ENCODE assay signal across 8 cellular contexts in the genomic region with DNA sequence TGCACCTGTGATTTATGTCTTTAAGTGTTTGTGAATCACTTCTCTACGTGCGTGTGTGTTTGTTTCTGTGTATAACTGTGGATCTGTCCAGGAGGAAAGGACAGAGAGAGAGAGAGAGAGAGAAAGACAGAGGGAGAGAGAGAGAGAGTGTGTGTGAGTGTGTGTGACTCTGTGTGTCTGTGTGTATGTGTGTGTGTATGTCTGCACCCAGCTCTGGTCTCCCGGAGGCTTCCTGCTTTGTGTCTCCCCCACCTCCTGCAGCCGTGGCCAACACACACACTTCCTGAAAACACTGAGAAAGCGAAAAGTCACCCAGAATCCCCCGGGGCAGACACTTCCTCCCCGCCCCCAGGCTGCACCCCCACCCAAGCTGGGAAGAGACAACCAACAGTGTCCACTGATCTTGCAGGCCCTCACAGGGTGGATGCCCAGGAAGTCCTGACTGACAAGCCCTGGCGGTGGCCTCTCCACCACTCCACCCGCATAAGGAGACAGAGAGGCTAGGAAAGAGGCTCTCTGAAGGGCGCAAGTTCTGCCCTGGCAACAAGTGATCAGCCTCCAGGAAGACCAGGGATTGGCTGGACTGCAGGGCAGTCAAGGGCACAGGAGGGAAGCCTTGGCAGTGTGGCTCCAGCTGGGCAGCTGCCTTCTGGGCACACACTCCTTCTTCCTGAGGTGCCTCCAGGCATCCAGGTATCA. TPM values are rescaled to one million over a fixed set of nuclear protein-coding genes. Genes with fewer than 3 reads are reported as not detected.
DNase-seq lines count a peak whose midpoint lies in the region; ATAC-seq, FAIRE-seq and TF ChIP-seq lines count a peak whose summit lies in the region.

No MANE protein-coding gene starts in this region.

- H2BK15ac ChIP-seq in H1 (ENCODE audit: low read length) = no peak overlapping the region

- CTCF ChIA-PET in H1 (lab: Charles Lee; ENCODE audit: partially characterized antibody) = interaction anchor here (0.8 to 7.5 kb wide), 8 partner anchors 39 to 132 kb away, joined by 3 to 105 read pairs (median 4); a partner anchor contains a TSS

- no peak overlapping the region for H3K14ac ChIP-seq in H1 (ENCODE audit: insufficient read length)

- no peak for TF ChIP-seq RAD21 in H1 (IDR thresholded peaks at IDR 0.05 in 1 of 2, conservative IDR thresholded peaks at IDR 0.05 in 1 of 2; ENCODE audit: low read depth in 2 of 2, low read length in 2 of 2)

- H3K9me3 ChIP-seq in H1 (ENCODE audit: insufficient read depth in 2 of 2, low read depth in 1 of 2, low read length in 1 of 2) = no peaks in the 10 kb centered on the region
- no peaks in the 10 kb centered on the region for H3K9me3 ChIP-seq in mononuclear cell (ENCODE audit: low read depth, low read length)

- no peak for FAIRE-seq in H1 (lab: Jason Lieb, UNC)

- no peak overlapping the region for H2BK120ac ChIP-seq in H1 (replicated peaks; ENCODE audit: low read depth, low read length)

- no peak overlapping the region for H2AK5ac ChIP-seq in H1 (ENCODE audit: low read depth, low read length)

- H2BK20ac ChIP-seq in H1 (ENCODE audit: low read length) = no peak overlapping the region

- 0 out of 2 replicates have a peak overlapping the region, but pooled peaks have one; percentile 66 for H3K27ac ChIP-seq in H1 (ENCODE audit: low read depth, low read length)

- H3K4me2 ChIP-seq in H1 (ENCODE audit: insufficient read depth in 1 of 2, low read depth in 2 of 2, low read length in 2 of 2) = no peak overlapping the region

- H3K79me1 ChIP-seq in H1 (ENCODE audit: low read depth, low read length) = peaks cover 19% of the 10 kb centered on the region; the same call in 1 of the 2 replicates

- no peak for TF ChIP-seq POLR2A in H1 (IDR thresholded peaks at IDR 0.05; ENCODE audit: control extremely low read depth in 1 of 2, low read depth in 2 of 2, low read length in 2 of 2)

- TF ChIP-seq CTCF in H1 (IDR thresholded peaks at IDR 0.05; ENCODE audit: control extremely low read depth in 1 of 3, insufficient read depth in 1 of 3, low read depth in 1 of 3, low read length in 3 of 3) = no peak

- H3K18ac ChIP-seq in H1 (ENCODE audit: extremely low read depth, low read length) = no peak overlapping the region

- H4K8ac ChIP-seq in H1 (ENCODE audit: extremely low read depth, insufficient read depth, low read length) = no peak overlapping the region

- no peak overlapping the region for H3K4ac ChIP-seq in H1 (replicated peaks; ENCODE audit: insufficient read length, low read depth, low read length)

- peaks cover 0 to 9% (median 5%) of the 10 kb centered on the region in 4 experiments; a peak in 3 of 7 replicates for H3K4me1 ChIP-seq in H1 (replicated peaks in 1 of 4; ENCODE audit: control insufficient read depth in 3 of 4, insufficient read depth in 4 of 4, low read length in 3 of 4)
- H3K4me1 ChIP-seq in mononuclear cell (ENCODE audit: insufficient read depth, low read length) = peaks cover 90% of the 10 kb centered on the region

- H2BK5ac ChIP-seq in H1 (ENCODE audit: low read depth, low read length) = peak overlapping the region; percentile 90; the same call in 1 of the 2 replicates

- H3K79me2 ChIP-seq in H1 (ENCODE audit: control insufficient read depth in 1 of 2, insufficient read depth in 2 of 2, low read length in 2 of 2) = peaks cover 0 to 40% of the 10 kb centered on the region in 2 experiments; a peak in 2 of 4 replicates

- H3K27me3 ChIP-seq in H1 (replicated peaks in 1 of 4; ENCODE audit: control insufficient read depth in 3 of 4, extremely low read depth in 1 of 4, insufficient read depth in 3 of 4, low read length in 3 of 4) = no peaks in the 10 kb centered on the region
- no peaks in the 10 kb centered on the region for H3K27me3 ChIP-seq in mononuclear cell (ENCODE audit: insufficient read depth, low read length)

- no peak overlapping the region for H3K23ac ChIP-seq in H1 (ENCODE audit: insufficient read length)

- no peaks in the 10 kb centered on the region for H3K23me2 ChIP-seq in H1 (ENCODE audit: low read depth, low read length)

- DNase-seq in CMK (ENCODE audit: low read depth) (peak; percentile 94), HK-2 (ENCODE audit: unreplicated experiment) (peak; percentile 66), NOMO-1 treated with DMSO at 0.1 percent for 48 hours (lab: John Stamatoyannopoulos, UW; ENCODE audit: unreplicated experiment) (peak; percentile 93), H1 (ENCODE audit: low read depth in 1 of 2, low spot score in 2 of 2) (peak in 1 of 2 experiments; percentile 86)
- DNase-seq in activated CD8-positive, alpha-beta memory T cell treated with anti-CD3 and anti-CD28 coated beads for 48 hours (ENCODE audit: low read depth in 2 of 3, low spot score in 2 of 3) = peak; percentile 62 to 71 (median 63)
- peak; percentile 66 to 71 for DNase-seq in stimulated activated CD8-positive, alpha-beta memory T cell treated with anti-CD3 and anti-CD28 coated beads, Interleukin-15, amount 100 ng/mL, for 48 hours (ENCODE audit: low read depth in 2 of 2)

- WGBS in H1 (ENCODE audit: extremely low coverage in 1 of 2, insufficient coverage in 1 of 2, insufficient read length in 1 of 2, insufficient replicate concordance in 2 of 2, low coverage in 1 of 2, low lambda C conversion rate in 2 of 2, missing lambda C conversion rate in 1 of 2), 2 experiments = 86% methylated on average over 10 of the region's 10 CpGs; no CpG with 5 or more reads in 1 of the 2 experiments

- POLR2A ChIA-PET in H1 (lab: Charles Lee; ENCODE audit: partially characterized antibody) = interaction anchor here (0.7 to 1.5 kb wide), 2 partner anchors 11 to 16 kb away, joined by 3 read pairs; no protein-coding TSS in a partner anchor

- peaks cover 0 to 9% (median 0%) of the 10 kb centered on the region in 4 experiments; a peak in 4 of 8 replicates for H3K36me3 ChIP-seq in H1 (ENCODE audit: control insufficient read depth in 2 of 4, insufficient read depth in 4 of 4, low read length in 3 of 4)

- TF ChIP-seq EP300 in H1 (IDR thresholded peaks at IDR 0.05; ENCODE audit: borderline replicate concordance in 1 of 2, low read depth in 2 of 2, low read length in 2 of 2) = no peak

- ATAC-seq in GM19455 (IDR thresholded peaks at IDR 0.05; ENCODE audit: unreplicated experiment) = peak; percentile 79

- no peak overlapping the region for H4K91ac ChIP-seq in H1 (replicated peaks; ENCODE audit: insufficient read length, low read length)

- H2BK12ac ChIP-seq in H1 (ENCODE audit: low read depth, low read length) = 0 out of 2 replicates have a peak overlapping the region, but pooled peaks have one; percentile 60

- H3K9ac ChIP-seq in H1 (replicated peaks in 1 of 4; ENCODE audit: extremely low read depth in 1 of 4, low read depth in 3 of 4, low read length in 3 of 4) = no peak overlapping the region; a peak in 1 of 7 replicates

- no peak overlapping the region for H4K5ac ChIP-seq in H1 (ENCODE audit: insufficient read length, low read depth, low read length)

- peaks cover 6 to 25% of the 10 kb centered on the region in 2 experiments for H4K20me1 ChIP-seq in H1 (replicated peaks in 1 of 2; ENCODE audit: control insufficient read depth in 1 of 2, insufficient read depth in 2 of 2, low read length in 2 of 2)

- H3K4me3 ChIP-seq in H1 (ENCODE audit: extremely low read depth in 1 of 4, insufficient read depth in 2 of 4, low read depth in 3 of 4, low read length in 4 of 4) (no peak overlapping the region), mononuclear cell (ENCODE audit: low read length) (peak overlapping the region; percentile 56)

- no peak overlapping the region for H2AFZ ChIP-seq in H1 (ENCODE audit: low read length)

- no peak overlapping the region for H3K56ac ChIP-seq in H1 (replicated peaks; ENCODE audit: insufficient read length, low read depth, low read length)

TF ChIP-seq in H1, 55 proteins besides CTCF, POLR2A, EP300 and RAD21 (continues in another document):
- TF ChIP-seq RXRA (IDR thresholded peaks at IDR 0.05; ENCODE audit: insufficient read depth, low read depth, low read length) = no peak
- TF ChIP-seq, protein P1, sequence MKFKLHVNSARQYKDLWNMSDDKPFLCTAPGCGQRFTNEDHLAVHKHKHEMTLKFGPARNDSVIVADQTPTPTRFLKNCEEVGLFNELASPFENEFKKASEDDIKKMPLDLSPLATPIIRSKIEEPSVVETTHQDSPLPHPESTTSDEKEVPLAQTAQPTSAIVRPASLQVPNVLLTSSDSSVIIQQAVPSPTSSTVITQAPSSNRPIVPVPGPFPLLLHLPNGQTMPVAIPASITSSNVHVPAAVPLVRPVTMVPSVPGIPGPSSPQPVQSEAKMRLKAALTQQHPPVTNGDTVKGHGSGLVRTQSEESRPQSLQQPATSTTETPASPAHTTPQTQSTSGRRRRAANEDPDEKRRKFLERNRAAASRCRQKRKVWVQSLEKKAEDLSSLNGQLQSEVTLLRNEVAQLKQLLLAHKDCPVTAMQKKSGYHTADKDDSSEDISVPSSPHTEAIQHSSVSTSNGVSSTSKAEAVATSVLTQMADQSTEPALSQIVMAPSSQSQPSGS (IDR thresholded peaks at IDR 0.05; ENCODE audit: low read length) = no peak
- no peak for TF ChIP-seq BCL11A (IDR thresholded peaks at IDR 0.05; ENCODE audit: low read depth in 2 of 2, low read length in 2 of 2)
- no peak for TF ChIP-seq CEBPB (IDR thresholded peaks at IDR 0.05; ENCODE audit: low read depth, low read length)
- peak; percentile 97 for TF ChIP-seq CREB1 (IDR thresholded peaks at IDR 0.05)
- no peak for TF ChIP-seq MAFK (IDR thresholded peaks at IDR 0.05; ENCODE audit: low read depth, low read length)

RNA-seq across cellular contexts. Expression of a gene that starts 30.0 kb away (rescaled TPM):
- 59.5 and 61.6 TPM in 2 replicates for total RNA-seq in H1 (2021; fragmentation: NEBNext Ultra II Directional; extraction: Animal tissue kit (Norgen Biotek cat#: 25700))
- polyA plus RNA-seq in H1 (2011; rRNA removed) = 25.7 and 39.9 TPM in 2 replicates
- polyA plus RNA-seq in H1 (2011; cell fraction: cytosol; rRNA removed) = 34.5 TPM
- 123 TPM for polyA plus RNA-seq in H1 (2011; cell fraction: nucleus; rRNA removed)
- 39.5 to 54.2 TPM (median 51.4 TPM) in 4 replicates for polyA plus RNA-seq in H1 (2012, experiment 1 of 2)
- polyA plus RNA-seq in H1 (2012, experiment 2 of 2) = 53.3 TPM
- polyA plus RNA-seq in H1 (2013, experiment 1 of 2) = 28.7 TPM
- polyA plus RNA-seq in H1 (2013, experiment 2 of 2) = 25.5 TPM
- 39.5 and 45.8 TPM in 2 replicates for polyA minus RNA-seq in H1 (2011; rRNA and poly(A)+ RNA removed)
- polyA minus RNA-seq in H1 (2011; cell fraction: cytosol; rRNA and poly(A)+ RNA removed) = 52.5 TPM
- 66.4 TPM for polyA minus RNA-seq in H1 (2011; cell fraction: nucleus; rRNA and poly(A)+ RNA removed)
- total RNA-seq in mononuclear cell = 74.3 TPM

RNA-seq across cellular contexts. Expression of a gene that starts 48.0 kb away (rescaled TPM):
- total RNA-seq in H1 (2021; fragmentation: NEBNext Ultra II Directional; extraction: Animal tissue kit (Norgen Biotek cat#: 25700)) = 3.4 and 5.0 TPM in 2 replicates
- polyA plus RNA-seq in H1 (2011; rRNA removed) = 7.1 and 10.0 TPM in 2 replicates
- 5.7 TPM for polyA plus RNA-seq in H1 (2011; cell fraction: cytosol; rRNA removed)
- 14.6 TPM for polyA plus RNA-seq in H1 (2011; cell fraction: nucleus; rRNA removed)
- 1.8 to 6.8 TPM (median 3.9 TPM) in 4 replicates for polyA plus RNA-seq in H1 (2012, experiment 1 of 2)
- 2.9 TPM for polyA plus RNA-seq in H1 (2012, experiment 2 of 2)
- polyA plus RNA-seq in H1 (2013, experiment 1 of 2) = 4.1 TPM
- polyA plus RNA-seq in H1 (2013, experiment 2 of 2) = 4.8 TPM
- 5.9 and 10.1 TPM in 2 replicates for polyA minus RNA-seq in H1 (2011; rRNA and poly(A)+ RNA removed)
- polyA minus RNA-seq in H1 (2011; cell fraction: cytosol; rRNA and poly(A)+ RNA removed) = 2.1 TPM
- polyA minus RNA-seq in H1 (2011; cell fraction: nucleus; rRNA and poly(A)+ RNA removed) = 6.0 TPM
- total RNA-seq in mononuclear cell = 3.7 TPM
